In the genomic region with DNA sequence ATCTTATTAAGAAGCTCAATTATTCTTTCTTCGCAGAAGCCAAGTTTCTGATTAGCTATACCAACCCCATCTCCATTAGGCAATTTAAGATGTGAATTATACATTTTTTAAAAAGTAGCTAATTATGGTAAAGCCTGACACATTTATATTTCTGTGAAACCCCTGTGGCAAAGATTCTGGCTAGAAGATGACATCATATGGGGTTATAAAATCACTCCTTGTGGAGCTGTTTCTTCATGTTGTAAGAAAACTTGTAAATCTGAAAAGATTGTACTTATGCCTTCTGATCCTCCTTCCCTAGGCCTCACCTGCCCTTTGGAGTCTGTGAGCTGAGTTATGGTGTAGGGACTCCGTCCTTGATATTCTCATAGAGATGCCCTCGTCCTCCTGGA, we compare ENCODE assay signal across 1 cellular context.
TF ChIP-seq lines count a peak whose summit lies in the region.

No MANE protein-coding gene starts in this region.

TF ChIP-seq in H1, 55 proteins besides CTCF, POLR2A, EP300 and RAD21:
- TF ChIP-seq JUND (IDR thresholded peaks at IDR 0.05; ENCODE audit: low read length) (no peak), MAX (IDR thresholded peaks at IDR 0.05) (no peak), BACH1 (IDR thresholded peaks at IDR 0.05; ENCODE audit: low read length) (no peak), KDM5A (IDR thresholded peaks at IDR 0.05; ENCODE audit: low read length) (no peak), SP4 (IDR thresholded peaks at IDR 0.05; ENCODE audit: low read length) (no peak), ZNF274 (IDR thresholded peaks at IDR 0.05; ENCODE audit: borderline replicate concordance, extremely low read depth, low read length) (no peak), RNF2 (IDR thresholded peaks at IDR 0.05; ENCODE audit: borderline replicate concordance, low read depth, low read length, missing control alignments, poor library complexity, severe bottlenecking) (no peak), ASH2L (IDR thresholded peaks at IDR 0.05; ENCODE audit: low read length) (no peak), RFX5 (IDR thresholded peaks at IDR 0.05; ENCODE audit: borderline replicate concordance, low read depth, low read length) (no peak)
- TF ChIP-seq, protein P1, sequence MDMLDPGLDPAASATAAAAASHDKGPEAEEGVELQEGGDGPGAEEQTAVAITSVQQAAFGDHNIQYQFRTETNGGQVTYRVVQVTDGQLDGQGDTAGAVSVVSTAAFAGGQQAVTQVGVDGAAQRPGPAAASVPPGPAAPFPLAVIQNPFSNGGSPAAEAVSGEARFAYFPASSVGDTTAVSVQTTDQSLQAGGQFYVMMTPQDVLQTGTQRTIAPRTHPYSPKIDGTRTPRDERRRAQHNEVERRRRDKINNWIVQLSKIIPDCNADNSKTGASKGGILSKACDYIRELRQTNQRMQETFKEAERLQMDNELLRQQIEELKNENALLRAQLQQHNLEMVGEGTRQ (IDR thresholded peaks at IDR 0.05; ENCODE audit: low read length): no peak
TF ChIP-seq in H1: peak in this region for 0.
